ENCODE assay signal across 9 cellular contexts in genomic region chr4:140096483-140096861, GRCh38. TPM values are rescaled to one million over a fixed set of nuclear protein-coding genes. Genes with fewer than 3 reads are reported as not detected.
DNase-seq lines count a peak whose midpoint lies in the region; ATAC-seq and TF ChIP-seq lines count a peak whose summit lies in the region.
"Had no signal": no experiment of that assay in that cellular context is flagged by ENCODE, and none has a peak within 500 bp of the region (broad histone marks: within the 10 kb centered on the region; RNA-seq: fewer than 3 reads in every experiment).

No MANE protein-coding gene starts in this region.

- H3K4me1 Mint-ChIP-seq in activated CD4-positive, alpha-beta memory T cell treated with anti-CD3 and anti-CD28 coated beads, Interleukin-2, amount 10 ng/mL, durations not matched to agents 7 days and 5 days = peaks cover 92% of the 10 kb centered on the region

- H3K27ac Mint-ChIP-seq in activated CD4-positive, alpha-beta memory T cell treated with anti-CD3 and anti-CD28 coated beads, Interleukin-2, amount 10 ng/mL, durations not matched to agents 7 days and 5 days = peak overlapping the region; percentile 89

- H3K27me3 ChIP-seq in gastroesophageal sphincter = no peaks in the 10 kb centered on the region
- no peaks in the 10 kb centered on the region for H3K27me3 ChIP-seq in stomach
- H3K27me3 ChIP-seq: colonic mucosa had no signal

- DNase-seq in activated CD8-positive, alpha-beta memory T cell treated with anti-CD3 and anti-CD28 coated beads, Interleukin-2, amount 50 U/mL, for 4 hours = peak; percentile 21
- DNase-seq in activated CD8-positive, alpha-beta memory T cell treated with anti-CD3 and anti-CD28 coated beads, Interleukin-2, amount 50 U/mL, for 48 hours = no peak
- DNase-seq in activated CD4-positive, alpha-beta memory T cell treated with anti-CD3 and anti-CD28 coated beads, Interleukin-2, amount 10 ng/mL, durations not matched to agents 7 days and 5 days = no peak
- DNase-seq in stomach = no peak
- DNase-seq in GM19240 (ENCODE audit: insufficient read length, low spot score) = no peak
- no peak for DNase-seq in NCI-H345 treated with DMSO at 0.1 percent for 48 hours (lab: John Stamatoyannopoulos, UW; ENCODE audit: unreplicated experiment)
- DNase-seq: colonic mucosa had no signal

- WGBS in gastroesophageal sphincter (ENCODE audit: low coverage in 1 of 2), 2 donors = 79 to 90% methylated on average over 5 of the region's 5 CpGs
- 77 to 84% (median 80%) methylated on average over 5 of the region's 5 CpGs for WGBS in stomach, 5 donors

- intact Hi-C loops in stomach (cut with DNase I; ENCODE audit: low total_unique reads) = no loop called here

- H3K27me3 Mint-ChIP-seq in activated CD4-positive, alpha-beta memory T cell treated with anti-CD3 and anti-CD28 coated beads, Interleukin-2, amount 10 ng/mL, durations not matched to agents 7 days and 5 days = no peaks in the 10 kb centered on the region

- no peak for TF ChIP-seq EP300 in gastroesophageal sphincter (IDR thresholded peaks at IDR 0.05)
- TF ChIP-seq EP300 in stomach (IDR thresholded peaks at IDR 0.05) = no peak

- no peak for ATAC-seq in gastroesophageal sphincter
- no peak for ATAC-seq in HG03442 (IDR thresholded peaks at IDR 0.05; ENCODE audit: unreplicated experiment)

- TF ChIP-seq CTCF in gastroesophageal sphincter (IDR thresholded peaks at IDR 0.05) (no peak), stomach (IDR thresholded peaks at IDR 0.05) (no peak)

- peaks cover 3% of the 10 kb centered on the region for H3K36me3 Mint-ChIP-seq in activated CD4-positive, alpha-beta memory T cell treated with anti-CD3 and anti-CD28 coated beads, Interleukin-2, amount 10 ng/mL, durations not matched to agents 7 days and 5 days (ENCODE audit: low read depth)

- H3K27ac ChIP-seq in gastroesophageal sphincter (peak overlapping the region in 3 of 4 donors; percentile 40 to 69 (median 62)), stomach (peak overlapping the region; percentile 51 to 78 (median 76))

- H3K36me3 ChIP-seq in gastroesophageal sphincter (no peaks in the 10 kb centered on the region), stomach (no peaks in the 10 kb centered on the region)
- H3K36me3 ChIP-seq: colonic mucosa had no signal

- no peak for TF ChIP-seq POLR2A in gastroesophageal sphincter (IDR thresholded peaks at IDR 0.05)
- no peak for TF ChIP-seq POLR2A in stomach (IDR thresholded peaks at IDR 0.05)

- no peak overlapping the region for H3K4me3 ChIP-seq in gastroesophageal sphincter
- H3K4me3 ChIP-seq in stomach = no peak overlapping the region
- H3K4me3 ChIP-seq: colonic mucosa had no signal

- CTCF ChIA-PET in activated CD4-positive, alpha-beta memory T cell treated with anti-CD3 and anti-CD28 coated beads, Interleukin-2, amount 10 ng/mL, durations not matched to agents 7 days and 5 days (lab: Charles Lee) = interaction anchor here (1.0 to 1.7 kb wide), 4 partner anchors 20 to 158 kb away, joined by 3 to 8 read pairs (median 4); no protein-coding TSS in a partner anchor

- H3K9me3 Mint-ChIP-seq in activated CD4-positive, alpha-beta memory T cell treated with anti-CD3 and anti-CD28 coated beads, Interleukin-2, amount 10 ng/mL, durations not matched to agents 7 days and 5 days = no peaks in the 10 kb centered on the region

- H3K4me1 ChIP-seq in gastroesophageal sphincter (peaks cover 0 to 70% (median 7%) of the 10 kb centered on the region in 3 donors), stomach (peaks cover 60 to 94% (median 78%) of the 10 kb centered on the region in 4 donors)
- H3K4me1 ChIP-seq: colonic mucosa had no signal

- H3K9me3 ChIP-seq in gastroesophageal sphincter (no peaks in the 10 kb centered on the region), stomach (no peaks in the 10 kb centered on the region)
- H3K9me3 ChIP-seq: colonic mucosa had no signal

- POLR2A ChIA-PET in activated CD4-positive, alpha-beta memory T cell treated with anti-CD3 and anti-CD28 coated beads, Interleukin-2, amount 10 ng/mL, durations not matched to agents 7 days and 5 days (lab: Charles Lee) = interaction anchor here (0.7 to 3.3 kb wide), 14 partner anchors 9 to 540 kb away, joined by 3 to 16 read pairs (median 6); partner anchors contain the start of genes MAML3 and SETD7

- peak overlapping the region; percentile 72 for H3K4me3 Mint-ChIP-seq in activated CD4-positive, alpha-beta memory T cell treated with anti-CD3 and anti-CD28 coated beads, Interleukin-2, amount 10 ng/mL, durations not matched to agents 7 days and 5 days

RNA-seq across cellular contexts. Expression of gene MAML3, which starts 57.5 kb away (rescaled TPM):
- total RNA-seq in activated CD4-positive, alpha-beta memory T cell treated with anti-CD3 and anti-CD28 coated beads, Interleukin-2, amount 10 ng/mL, durations not matched to agents 7 days and 5 days = 1 to 10 TPM; 2.5 to 2.6 TPM
- total RNA-seq in gastroesophageal sphincter (10 to 100 TPM in 1 of 4 donors, 1 to 10 TPM in 3; 5.3 to 10.6 (median 9.3) TPM), stomach (10 to 100 TPM in 4 of 5 donors, 1 to 10 TPM in 1; 6.6 to 20.3 (median 13.4) TPM)
- 1 to 10 TPM; 1.7 to 2.4 (median 2.2) TPM for polyA plus RNA-seq in stomach
